29 cellular contexts compared by ENCODE assay signal in the genomic region with DNA sequence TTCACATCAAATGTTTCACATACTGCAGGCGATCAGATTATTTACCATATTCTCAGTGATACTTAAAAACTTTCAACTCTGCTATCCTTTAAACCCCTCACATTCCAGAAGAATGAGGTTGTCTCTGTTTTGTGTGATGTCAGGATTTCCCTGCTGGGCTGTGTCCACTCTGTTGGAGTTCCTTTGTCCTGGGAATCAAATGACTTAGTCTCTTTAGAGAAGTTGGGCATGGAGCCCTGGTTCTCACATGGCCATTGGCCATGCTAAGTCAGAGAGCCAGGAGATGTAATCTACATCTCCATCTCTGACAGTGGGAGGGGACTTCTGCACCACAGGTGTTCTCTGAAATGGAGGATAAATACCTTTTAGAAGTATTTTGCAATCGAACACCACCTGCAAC.
DNase-seq lines count a peak whose midpoint lies in the region; ATAC-seq and TF ChIP-seq lines count a peak whose summit lies in the region.
"Had no signal": no experiment of that assay in that cellular context is flagged by ENCODE, and none has a peak within 500 bp of the region (broad histone marks: within the 10 kb centered on the region; RNA-seq: fewer than 3 reads in every experiment).

No MANE protein-coding gene starts in this region.

- H3K9me3 ChIP-seq in esophagus muscularis mucosa (no peaks in the 10 kb centered on the region), OCI-LY7 (ENCODE audit: low read length) (no peaks in the 10 kb centered on the region), esophagus squamous epithelium (no peaks in the 10 kb centered on the region)
- H3K9me3 ChIP-seq: body of pancreas, gastroesophageal sphincter, left lung, right lobe of liver, tibial nerve had no signal

- peaks cover 5% of the 10 kb centered on the region; the same call in 1 of the 2 replicates for H3K27me3 Mint-ChIP-seq in WTC11 (ENCODE audit: low read depth)

- H3K27ac ChIP-seq in esophagus muscularis mucosa (replicated peaks in 1 of 4) (no peak overlapping the region), OCI-LY7 (ENCODE audit: low read depth, low read length, poor library complexity, severe bottlenecking) (no peak overlapping the region), esophagus squamous epithelium (no peak overlapping the region)
- H3K27ac ChIP-seq: BLaER1 treated with 17β-estradiol and CSF1 and Interleukin-3, amounts not matched to agents 10 nM and 100 nM; body of pancreas; gastroesophageal sphincter; hepatocyte; HL-60; left lung; right lobe of liver; SK-N-MC; tibial nerve had no signal

- no peaks in the 10 kb centered on the region for H4K20me1 ChIP-seq in OCI-LY7 (ENCODE audit: insufficient read depth, low read length)
- H4K20me1 ChIP-seq: BLaER1 treated with 17β-estradiol and CSF1 and Interleukin-3, amounts not matched to agents 10 nM and 100 nM had no signal

- no TSS peak for BruUV-seq in OCI-LY7 (replicated peaks; lab: Mats Ljungman, UMichigan)

- TF ChIP-seq CTCF in WTC11 (IDR thresholded peaks at IDR 0.05) (no peak), esophagus muscularis mucosa (IDR thresholded peaks at IDR 0.05) (no peak), OCI-LY7 (conservative IDR thresholded peaks at IDR 0.05; ENCODE audit: low read length) (no peak), esophagus squamous epithelium (IDR thresholded peaks at IDR 0.05) (no peak)

- no peak overlapping the region for H3K4me2 ChIP-seq in OCI-LY7 (ENCODE audit: low read length)
- H3K4me2 ChIP-seq: BLaER1 treated with 17β-estradiol and CSF1 and Interleukin-3, amounts not matched to agents 10 nM and 100 nM; hepatocyte had no signal

- peak; percentile 46 for ATAC-seq in WTC11
- ATAC-seq: activated naive CD8-positive, alpha-beta T cell treated with anti-CD3 and anti-CD28 coated beads, Interleukin-2, amount 50 U/mL, for 24 hours; body of pancreas; gastroesophageal sphincter; GM12878; left lung; right lobe of liver; stimulated activated effector memory CD8-positive, alpha-beta T cell treated with anti-CD3 and anti-CD28 coated beads, Interleukin-12 subunit alpha, Interleukin-12 subunit beta, amount 100 ng/mL, for 72 hours had no signal

- H3K27me3 ChIP-seq in esophagus muscularis mucosa (no peaks in the 10 kb centered on the region), esophagus squamous epithelium (no peaks in the 10 kb centered on the region)
- H3K27me3 ChIP-seq: BLaER1 treated with 17β-estradiol and CSF1 and Interleukin-3, amounts not matched to agents 10 nM and 100 nM; body of pancreas; gastroesophageal sphincter; hepatocyte; left lung; right lobe of liver; tibial nerve had no signal

- DNase-seq in WTC11 (ENCODE audit: low spot score) (no peak), esophagus muscularis mucosa (ENCODE audit: extremely low spot score) (peak; percentile 78), myocyte (ENCODE audit: low read depth) (peak; percentile 2), OCI-LY7 (ENCODE audit: low spot score) (no peak), NCI-H1436 (lab: John Stamatoyannopoulos, UW) (no peak), NCI-H526 treated with DMSO at 0.1 percent for 48 hours (lab: John Stamatoyannopoulos, UW) (no peak), esophagus squamous epithelium (lab: John Stamatoyannopoulos, UW) (no peak)
- DNase-seq: activated CD4-positive, alpha-beta T cell treated with anti-CD3 and anti-CD28 coated beads, Interleukin-2, amount 50 U/mL, for 48 hours; activated CD4-positive, CD25-positive, alpha-beta regulatory T cell treated with anti-CD3 and anti-CD28 coated beads, Interleukin-2, amount 50 U/mL, for 72 hours; activated CD8-positive, alpha-beta memory T cell treated with anti-CD3 and anti-CD28 coated beads, Interleukin-2, amount 50 U/mL, for 4 hours; activated naive CD4-positive, alpha-beta T cell; activated naive CD8-positive, alpha-beta T cell treated with anti-CD3 and anti-CD28 coated beads, Interleukin-2, amount 50 U/mL, for 24 hours; body of pancreas; left lung; NCI-H1417 treated with DMSO at 0.1 percent for 48 hours; NCI-H2081; NCI-H2227 treated with DMSO at 0.1 percent for 48 hours; NCI-H774; right lobe of liver; stimulated activated CD4-positive, alpha-beta T cell treated with anti-CD3 and anti-CD28 coated beads, Interleukin-4, amount 100 ng/mL, for 4 hours had no signal

- H3K4me1 Mint-ChIP-seq in WTC11: peaks cover 21% of the 10 kb centered on the region
- H3K4me1 Mint-ChIP-seq: activated naive CD8-positive, alpha-beta T cell treated with anti-CD3 and anti-CD28 coated beads, Interleukin-2, amount 50 U/mL, for 24 hours; stimulated activated effector memory CD8-positive, alpha-beta T cell treated with anti-CD3 and anti-CD28 coated beads, Interleukin-12 subunit alpha, Interleukin-12 subunit beta, amount 100 ng/mL, for 72 hours had no signal

- H2AFZ ChIP-seq in OCI-LY7 (ENCODE audit: low read length): no peak overlapping the region
- H2AFZ ChIP-seq: hepatocyte had no signal

- H3K4me3 ChIP-seq in esophagus muscularis mucosa: no peak overlapping the region
- H3K4me3 ChIP-seq in OCI-LY7 (ENCODE audit: low read depth, low read length, poor library complexity, severe bottlenecking): no peak overlapping the region
- no peak overlapping the region for H3K4me3 ChIP-seq in esophagus squamous epithelium
- H3K4me3 ChIP-seq: BLaER1 treated with 17β-estradiol and CSF1 and Interleukin-3, amounts not matched to agents 10 nM and 100 nM; body of pancreas; gastroesophageal sphincter; GM12878; hepatocyte; left lung; right lobe of liver; SK-N-MC; tibial nerve had no signal

- no peaks in the 10 kb centered on the region for H3K36me3 ChIP-seq in esophagus muscularis mucosa
- no peaks in the 10 kb centered on the region for H3K36me3 ChIP-seq in OCI-LY7 (ENCODE audit: insufficient read depth, low read length)
- no peaks in the 10 kb centered on the region for H3K36me3 ChIP-seq in esophagus squamous epithelium
- H3K36me3 ChIP-seq: BLaER1 treated with 17β-estradiol and CSF1 and Interleukin-3, amounts not matched to agents 10 nM and 100 nM; gastroesophageal sphincter; left lung; right lobe of liver; tibial nerve had no signal

- TF ChIP-seq POLR2A in esophagus muscularis mucosa (IDR thresholded peaks at IDR 0.05; ENCODE audit: low read depth) (no peak), esophagus squamous epithelium (IDR thresholded peaks at IDR 0.05) (no peak)

- H3K27ac Mint-ChIP-seq in WTC11: no peak overlapping the region; the same call in 1 of the 2 replicates
- H3K27ac Mint-ChIP-seq: activated naive CD8-positive, alpha-beta T cell treated with anti-CD3 and anti-CD28 coated beads, Interleukin-2, amount 50 U/mL, for 24 hours; stimulated activated effector memory CD8-positive, alpha-beta T cell treated with anti-CD3 and anti-CD28 coated beads, Interleukin-12 subunit alpha, Interleukin-12 subunit beta, amount 100 ng/mL, for 72 hours; T-helper 1 cell treated with Interleukin-12 subunit alpha and Interleukin-12 subunit beta and Interleukin-4 antibody, amounts not matched to agents 30 μg/mL and 1 μg/mL, for 36 hours had no signal

- peaks cover 41% of the 10 kb centered on the region for H3K9me3 Mint-ChIP-seq in WTC11
- H3K9me3 Mint-ChIP-seq: stimulated activated effector memory CD8-positive, alpha-beta T cell treated with anti-CD3 and anti-CD28 coated beads, Interleukin-12 subunit alpha, Interleukin-12 subunit beta, amount 100 ng/mL, for 72 hours had no signal

- H3K4me3 Mint-ChIP-seq in WTC11: no peak overlapping the region
- H3K4me3 Mint-ChIP-seq: activated naive CD8-positive, alpha-beta T cell treated with anti-CD3 and anti-CD28 coated beads, Interleukin-2, amount 50 U/mL, for 24 hours; stimulated activated effector memory CD8-positive, alpha-beta T cell treated with anti-CD3 and anti-CD28 coated beads, Interleukin-12 subunit alpha, Interleukin-12 subunit beta, amount 100 ng/mL, for 72 hours; T-helper 1 cell treated with Interleukin-12 subunit alpha and Interleukin-12 subunit beta and Interleukin-4 antibody, amounts not matched to agents 30 μg/mL and 1 μg/mL, for 36 hours had no signal

- POLR2A ChIA-PET in WTC11 (lab: Charles Lee) (no interaction called here), OCI-LY7 (lab: Charles Lee) (no interaction called here)

- TF ChIP-seq EP300 in esophagus muscularis mucosa (IDR thresholded peaks at IDR 0.05): no peak

- H3K36me3 Mint-ChIP-seq in WTC11: peaks cover 12% of the 10 kb centered on the region
- H3K36me3 Mint-ChIP-seq: stimulated activated effector memory CD8-positive, alpha-beta T cell treated with anti-CD3 and anti-CD28 coated beads, Interleukin-12 subunit alpha, Interleukin-12 subunit beta, amount 100 ng/mL, for 72 hours had no signal

- CTCF ChIA-PET in WTC11 (lab: Charles Lee) (no interaction called here), OCI-LY7 (lab: Charles Lee; ENCODE audit: unreplicated experiment) (no interaction called here)

- 74% methylated on average over 2 of the region's 2 CpGs for WGBS in esophagus muscularis mucosa
- 50 to 55% methylated on average over 2 of the region's 2 CpGs for WGBS in esophagus squamous epithelium, 2 donors

- no peaks in the 10 kb centered on the region for H3K79me2 ChIP-seq in OCI-LY7 (ENCODE audit: insufficient read depth, low read depth, low read length)
- H3K79me2 ChIP-seq: hepatocyte had no signal

- H3K9me2 ChIP-seq in OCI-LY7 (ENCODE audit: insufficient read depth, low read length): no peaks in the 10 kb centered on the region

- intact Hi-C loops in esophagus muscularis mucosa (cut with DNase I): no loop called here
- intact Hi-C loops in OCI-LY7 (cut with micrococcal nuclease; ENCODE audit: unreplicated experiment): no loop called here
- intact Hi-C loops in esophagus squamous epithelium (cut with DNase I): no loop called here

- no peaks in the 10 kb centered on the region for H3K4me1 ChIP-seq in esophagus muscularis mucosa
- no peaks in the 10 kb centered on the region for H3K4me1 ChIP-seq in OCI-LY7 (ENCODE audit: insufficient read depth, low read length, poor library complexity, severe bottlenecking)
- peaks cover 0 to 36% (median 7%) of the 10 kb centered on the region in 3 donors for H3K4me1 ChIP-seq in esophagus squamous epithelium
- H3K4me1 ChIP-seq: body of pancreas, gastroesophageal sphincter, left lung, right lobe of liver, tibial nerve had no signal

TF ChIP-seq in WTC11, 78 proteins besides CTCF, POLR2A, EP300 and RAD21 (continues in another document):
- no peak for TF ChIP-seq ZNF121 (CRISPR knock-in tag; IDR thresholded peaks at IDR 0.05)
- TF ChIP-seq RORB (CRISPR knock-in tag; IDR thresholded peaks at IDR 0.05): no peak
- TF ChIP-seq MLX (CRISPR knock-in tag; IDR thresholded peaks at IDR 0.05): no peak
- TF ChIP-seq MXD4 (CRISPR knock-in tag; IDR thresholded peaks at IDR 0.05; ENCODE audit: borderline replicate concordance): no peak

Comparison
In these comparisons a context has a peak if more than half of its experiments do, and no peak if none do; other contexts are left out.
1. DNase-seq: peak in esophagus muscularis mucosa (single experiment) and myocyte (single experiment); none in WTC11 (single experiment), OCI-LY7 (single experiment), NCI-H1436 (single experiment), NCI-H526 treated with DMSO at 0.1 percent for 48 hours (single experiment) and esophagus squamous epithelium (single experiment).